ENCODE assay signal across 8 cellular contexts in the genomic region with DNA sequence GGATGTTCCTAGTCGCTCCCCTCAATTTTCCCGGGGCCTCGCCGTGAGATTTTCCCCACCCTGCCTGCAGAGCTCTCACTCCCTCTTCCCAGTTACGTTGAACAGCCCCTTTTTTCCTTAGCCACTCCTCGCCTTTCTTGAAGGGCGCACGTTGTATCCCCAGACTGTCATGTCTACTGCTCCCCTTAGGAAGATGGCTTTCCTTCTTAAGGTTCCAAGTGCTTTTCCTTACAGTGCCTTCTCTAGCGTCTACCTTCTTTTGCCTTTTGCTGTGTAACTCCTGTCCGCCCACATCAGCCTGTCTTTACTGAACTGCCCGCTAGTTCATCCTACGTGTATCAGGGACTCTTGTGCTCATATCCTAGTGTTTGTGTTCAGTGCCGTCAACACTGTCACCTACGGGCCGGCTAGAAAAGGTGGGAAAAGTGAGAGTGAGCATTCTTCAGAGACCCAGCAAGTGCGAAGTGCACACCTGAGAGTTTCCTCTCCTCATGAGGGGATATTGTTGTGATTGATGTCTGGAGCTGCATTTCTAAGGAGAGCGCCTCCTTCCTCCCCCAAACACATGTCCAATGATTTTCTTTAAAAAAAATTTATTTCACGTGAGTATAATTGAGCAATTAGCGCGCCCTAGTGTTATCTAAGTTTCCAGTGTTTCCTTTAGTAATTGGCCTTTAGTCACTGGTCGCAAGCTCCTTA. TPM values are rescaled to one million over a fixed set of nuclear protein-coding genes. Genes with fewer than 3 reads are reported as not detected.
DNase-seq lines count a peak whose midpoint lies in the region; ATAC-seq, FAIRE-seq and TF ChIP-seq lines count a peak whose summit lies in the region.

No MANE protein-coding gene starts in this region.

- H2BK12ac ChIP-seq in H1 (ENCODE audit: low read depth, low read length) = no peak overlapping the region

- H3K27ac Mint-ChIP-seq in WTC11 = peak overlapping the region; percentile 80

- no peak overlapping the region for H4K5ac ChIP-seq in H1 (ENCODE audit: insufficient read length, low read depth, low read length)
- no peak overlapping the region for H4K5ac ChIP-seq in mesendoderm (ENCODE audit: low read length)

- TF ChIP-seq RAD21 in H1 (IDR thresholded peaks at IDR 0.05 in 1 of 2, conservative IDR thresholded peaks at IDR 0.05 in 1 of 2; ENCODE audit: low read depth in 2 of 2, low read length in 2 of 2) = peak in 1 of 2 experiments; percentile 2; a peak in 2 of 4 replicates

- H2AFZ ChIP-seq in H1 (ENCODE audit: low read length) = no peak overlapping the region; the same call in 1 of the 2 replicates

- FAIRE-seq in H1 (lab: Jason Lieb, UNC) = no peak

- H3K14ac ChIP-seq in H1 (ENCODE audit: insufficient read length) = no peak overlapping the region

- H2BK15ac ChIP-seq in H1 (ENCODE audit: low read length) (no peak overlapping the region), mesendoderm (replicated peaks; ENCODE audit: low read depth) (no peak overlapping the region)

- ATAC-seq in WTC11 = peak; percentile 5
- ATAC-seq in HG02840 (IDR thresholded peaks at IDR 0.05; ENCODE audit: low FRiP score, unreplicated experiment) = no peak

- peaks cover 18% of the 10 kb centered on the region for H3K36me3 Mint-ChIP-seq in WTC11

- H3K4me1 ChIP-seq in A673 (ENCODE audit: insufficient read depth, low read length, poor library complexity, severe bottlenecking) (peaks cover 6% of the 10 kb centered on the region), H1 (replicated peaks in 1 of 4; ENCODE audit: control insufficient read depth in 3 of 4, insufficient read depth in 4 of 4, low read length in 3 of 4) (no peaks in the 10 kb centered on the region), mesendoderm (ENCODE audit: control insufficient read depth, low read depth, low read length) (no peaks in the 10 kb centered on the region), thymus (ENCODE audit: control insufficient read depth, insufficient read depth, low read length) (no peaks in the 10 kb centered on the region)

- 13% methylated on average over 21 of the region's 21 CpGs; no CpG with 5 or more reads in 1 of the 2 experiments for WGBS in H1 (ENCODE audit: extremely low coverage in 1 of 2, insufficient coverage in 1 of 2, insufficient read length in 1 of 2, insufficient replicate concordance in 2 of 2, low coverage in 1 of 2, low lambda C conversion rate in 2 of 2, missing lambda C conversion rate in 1 of 2), 2 experiments
- no CpG with 5 or more reads among the region's 21 CpGs for WGBS in mesendoderm (ENCODE audit: extremely low coverage, insufficient coverage, low lambda C conversion rate)
- WGBS in thymus = 2% methylated on average over 21 of the region's 21 CpGs

- TF ChIP-seq EP300 in H1 (IDR thresholded peaks at IDR 0.05; ENCODE audit: borderline replicate concordance in 1 of 2, low read depth in 2 of 2, low read length in 2 of 2) = no peak

- H4K8ac ChIP-seq in H1 (ENCODE audit: extremely low read depth, insufficient read depth, low read length) = no peak overlapping the region
- H4K8ac ChIP-seq in mesendoderm (ENCODE audit: low read depth, low read length) = no peak overlapping the region

- TF ChIP-seq CTCF in A673 (conservative IDR thresholded peaks at IDR 0.05; ENCODE audit: low read depth, low read length) = 0 out of 2 replicates have a peak, but pooled peaks have one; percentile 28
- TF ChIP-seq CTCF in GM12865 (IDR thresholded peaks at IDR 0.05; ENCODE audit: insufficient read depth, low read depth, low read length, missing control alignments) = peak; percentile 3
- TF ChIP-seq CTCF in WTC11 (IDR thresholded peaks at IDR 0.05) = no peak
- peak in 1 of 3 experiments; percentile 18; a peak in 1 of 4 replicates for TF ChIP-seq CTCF in H1 (IDR thresholded peaks at IDR 0.05; ENCODE audit: control extremely low read depth in 1 of 3, insufficient read depth in 1 of 3, low read depth in 1 of 3, low read length in 3 of 3)

- H3K4me2 ChIP-seq in H1 (ENCODE audit: insufficient read depth in 1 of 2, low read depth in 2 of 2, low read length in 2 of 2) = peak overlapping the region; percentile 83 to 90
- peak overlapping the region; percentile 55 for H3K4me2 ChIP-seq in mesendoderm (ENCODE audit: low read length)

- peaks cover 0 to 3% of the 10 kb centered on the region in 2 experiments for H4K20me1 ChIP-seq in H1 (replicated peaks in 1 of 2; ENCODE audit: control insufficient read depth in 1 of 2, insufficient read depth in 2 of 2, low read length in 2 of 2)

- H3K79me2 ChIP-seq in H1 (ENCODE audit: control insufficient read depth in 1 of 2, insufficient read depth in 2 of 2, low read length in 2 of 2) = peaks cover 3 to 33% of the 10 kb centered on the region in 2 experiments; a peak in 3 of 4 replicates
- H3K79me2 ChIP-seq in mesendoderm (ENCODE audit: control insufficient read depth, insufficient read depth, low read length) = peaks cover 2% of the 10 kb centered on the region

- H3K36me3 ChIP-seq in A673 (ENCODE audit: insufficient read depth, low read length, poor library complexity, severe bottlenecking) = peaks cover 13% of the 10 kb centered on the region
- H3K36me3 ChIP-seq in H1 (ENCODE audit: control insufficient read depth in 2 of 4, insufficient read depth in 4 of 4, low read length in 3 of 4) = peaks cover 0 to 18% (median 3%) of the 10 kb centered on the region in 4 experiments; a peak in 3 of 8 replicates
- no peaks in the 10 kb centered on the region for H3K36me3 ChIP-seq in mesendoderm (ENCODE audit: control insufficient read depth, insufficient read depth, low read length)
- no peaks in the 10 kb centered on the region for H3K36me3 ChIP-seq in thymus (ENCODE audit: control insufficient read depth, insufficient read depth)

- H3K27me3 Mint-ChIP-seq in WTC11 (ENCODE audit: low read depth) = no peaks in the 10 kb centered on the region

- BruUV-seq in A673 (replicated peaks; lab: Mats Ljungman, UMichigan) = no TSS peak

- H3K23me2 ChIP-seq in H1 (ENCODE audit: low read depth, low read length) = peaks cover 3% of the 10 kb centered on the region; the same call in 1 of the 2 replicates

- H3K18ac ChIP-seq in H1 (ENCODE audit: extremely low read depth, low read length) (no peak overlapping the region), mesendoderm (ENCODE audit: low read length) (no peak overlapping the region)

- CTCF ChIA-PET in A673 (lab: Charles Lee) = interaction anchor here (0.6 to 1.0 kb wide), 3 partner anchors 12 to 166 kb away, joined by 4 to 7 read pairs (median 4); partner anchors contain the start of gene PCBD2
- CTCF ChIA-PET in WTC11 (lab: Charles Lee) = interaction anchor here (0.8 to 4.3 kb wide), 10 partner anchors 8 to 166 kb away, joined by 3 to 30 read pairs (median 7); partner anchors contain the start of genes DDX46 and PCBD2
- CTCF ChIA-PET in H1 (lab: Charles Lee; ENCODE audit: partially characterized antibody) = interaction anchor here (0.7 to 3.3 kb wide), 12 partner anchors 10 to 555 kb away, joined by 3 to 26 read pairs (median 4); partner anchors contain the start of genes DDX46 and PCBD2

- peak overlapping the region; percentile 95 for H3K4me3 Mint-ChIP-seq in WTC11

- H4K91ac ChIP-seq in H1 (replicated peaks; ENCODE audit: insufficient read length, low read length) = no peak overlapping the region

- no peak overlapping the region for H3K56ac ChIP-seq in H1 (replicated peaks; ENCODE audit: insufficient read length, low read depth, low read length)
- peak overlapping the region; percentile 83 for H3K56ac ChIP-seq in mesendoderm (ENCODE audit: low read length)

- peak overlapping the region; percentile 29 to 88 (median 73) for H3K9ac ChIP-seq in H1 (replicated peaks in 1 of 4; ENCODE audit: extremely low read depth in 1 of 4, low read depth in 3 of 4, low read length in 3 of 4)
- H3K9ac ChIP-seq in mesendoderm (ENCODE audit: low read length) = peak overlapping the region; percentile 78

- H2AK5ac ChIP-seq in H1 (ENCODE audit: low read depth, low read length) = no peak overlapping the region
- no peak overlapping the region for H2AK5ac ChIP-seq in mesendoderm (ENCODE audit: low read length)

- H2BK5ac ChIP-seq in H1 (ENCODE audit: low read depth, low read length) (peak overlapping the region; percentile 28; the same call in 1 of the 2 replicates), mesendoderm (ENCODE audit: low read length) (no peak overlapping the region)

- POLR2A ChIA-PET in A673 (lab: Charles Lee; ENCODE audit: low non-redundant PET) (interaction anchor here (0.6 kb wide), 2 partner anchors 24 to 524 kb away, joined by 3 read pairs; no protein-coding TSS in a partner anchor), WTC11 (lab: Charles Lee) (interaction anchor here (0.5 to 1.3 kb wide), 9 partner anchors 19 to 513 kb away, joined by 3 to 12 read pairs (median 5); partner anchors contain the start of genes DDX46, PCBD2, PPP2CA and TXNDC15), H1 (lab: Charles Lee; ENCODE audit: partially characterized antibody) (interaction anchor here (0.6 to 3.6 kb wide), 19 partner anchors 10 to 509 kb away, joined by 3 to 31 read pairs (median 4); partner anchors contain the start of genes C5orf24, DDX46 and PCBD2)

- TF ChIP-seq POLR2A in H1 (IDR thresholded peaks at IDR 0.05; ENCODE audit: control extremely low read depth in 1 of 2, low read depth in 2 of 2, low read length in 2 of 2) = no peak

- H3K23ac ChIP-seq in H1 (ENCODE audit: insufficient read length) = no peak overlapping the region
- no peak overlapping the region for H3K23ac ChIP-seq in mesendoderm (ENCODE audit: low read length)

- intact Hi-C loops in A673 (cut with micrococcal nuclease; ENCODE audit: unreplicated experiment) = loop anchor here (1.0 to 5.0 kb wide), 4 partner anchors 112 to 453 kb away; partner anchors contain the start of genes JADE2 and PCBD2

- H3K27ac ChIP-seq in A673 (ENCODE audit: low read depth, low read length, poor library complexity, severe bottlenecking) (peak overlapping the region; percentile 91), H1 (ENCODE audit: low read depth, low read length) (no peak overlapping the region), mesendoderm (ENCODE audit: low read depth, low read length) (no peak overlapping the region), thymus (ENCODE audit: low read depth) (no peak overlapping the region)

- no peak overlapping the region for H2BK120ac ChIP-seq in H1 (replicated peaks; ENCODE audit: low read depth, low read length)
- no peak overlapping the region for H2BK120ac ChIP-seq in mesendoderm (ENCODE audit: low read depth, low read length)

- H2BK20ac ChIP-seq in H1 (ENCODE audit: low read length) = no peak overlapping the region

- H3K79me1 ChIP-seq in H1 (ENCODE audit: low read depth, low read length) (peaks cover 4% of the 10 kb centered on the region; the same call in 1 of the 2 replicates), mesendoderm (ENCODE audit: low read length) (peaks cover 3% of the 10 kb centered on the region)

- no peak overlapping the region for H3K4ac ChIP-seq in H1 (replicated peaks; ENCODE audit: insufficient read length, low read depth, low read length)
- H3K4ac ChIP-seq in mesendoderm (ENCODE audit: low read depth, low read length) = no peak overlapping the region

- H3K9me3 ChIP-seq in A673 (ENCODE audit: low read depth, low read length, poor library complexity, severe bottlenecking) = no peaks in the 10 kb centered on the region
- no peaks in the 10 kb centered on the region for H3K9me3 ChIP-seq in H1 (ENCODE audit: insufficient read depth in 2 of 2, low read depth in 1 of 2, low read length in 1 of 2)
- no peaks in the 10 kb centered on the region for H3K9me3 ChIP-seq in thymus (ENCODE audit: control insufficient read depth)

- no peaks in the 10 kb centered on the region for H3K9me3 Mint-ChIP-seq in WTC11

- peak; percentile 56 for DNase-seq in A673 (ENCODE audit: low spot score)
- peak; percentile 60 for DNase-seq in GM12865 (ENCODE audit: low read depth)
- peak; percentile 28 for DNase-seq in NCI-H2029 (lab: John Stamatoyannopoulos, UW)
- no peak for DNase-seq in WTC11 (ENCODE audit: low spot score)
- peak in 1 of 2 experiments; percentile 57 for DNase-seq in H1 (ENCODE audit: low read depth in 1 of 2, low spot score in 2 of 2)
- DNase-seq in mesendoderm = peak; percentile 76

- peaks cover 8% of the 10 kb centered on the region for H3K4me1 Mint-ChIP-seq in WTC11

- H3K4me3 ChIP-seq in A673 (ENCODE audit: low read depth, low read length, poor library complexity, severe bottlenecking) (peak overlapping the region; percentile 85), GM12865 (ENCODE audit: low read depth, low read length) (peak overlapping the region; percentile 81), H1 (ENCODE audit: extremely low read depth in 1 of 4, insufficient read depth in 2 of 4, low read depth in 3 of 4, low read length in 4 of 4) (peak overlapping the region; percentile 62 to 97 (median 84)), mesendoderm (ENCODE audit: low read length) (peak overlapping the region; percentile 59), thymus (ENCODE audit: low read length) (peak overlapping the region; percentile 75)

- H3K27me3 ChIP-seq in A673 (replicated peaks; ENCODE audit: insufficient read depth, low read depth, low read length, poor library complexity) (no peaks in the 10 kb centered on the region), H1 (replicated peaks in 1 of 4; ENCODE audit: control insufficient read depth in 3 of 4, extremely low read depth in 1 of 4, insufficient read depth in 3 of 4, low read length in 3 of 4) (no peaks in the 10 kb centered on the region), mesendoderm (ENCODE audit: insufficient read depth, low read length, poor library complexity) (no peaks in the 10 kb centered on the region), thymus (ENCODE audit: control insufficient read depth, insufficient read depth) (no peaks in the 10 kb centered on the region)

RNA-seq across cellular contexts. Expression of gene CAMLG, which starts 0.8 kb away (rescaled TPM):
- total RNA-seq in A673 (2021) (37.6 and 38.8 TPM in 2 replicates), WTC11 (2021) (39.7 to 43.9 TPM (median 42.1 TPM) in 3 replicates)
- 42.0 and 42.8 TPM in 2 replicates for total RNA-seq in H1 (2021; fragmentation: NEBNext Ultra II Directional; extraction: Animal tissue kit (Norgen Biotek cat#: 25700))
- polyA plus RNA-seq in H1 (2011; rRNA removed) (10.8 and 12.3 TPM in 2 replicates), thymus (87.4 TPM)
- polyA plus RNA-seq in H1 (2011; cell fraction: cytosol; rRNA removed) = 22.0 TPM
- 8.5 TPM for polyA plus RNA-seq in H1 (2011; cell fraction: nucleus; rRNA removed)
- polyA plus RNA-seq in H1 (2012, experiment 1 of 2) = 31.2 to 45.1 TPM (median 33.4 TPM) in 4 replicates
- polyA plus RNA-seq in H1 (2012, experiment 2 of 2) = 11.7 TPM
- 64.5 TPM for polyA plus RNA-seq in H1 (2013, experiment 1 of 2)
- polyA plus RNA-seq in H1 (2013, experiment 2 of 2) = 70.0 TPM
- polyA minus RNA-seq in H1 (2011; rRNA and poly(A)+ RNA removed) = 3.8 and 6.3 TPM in 2 replicates
- 12.3 TPM for polyA minus RNA-seq in H1 (2011; cell fraction: cytosol; rRNA and poly(A)+ RNA removed)
- 10.9 TPM for polyA minus RNA-seq in H1 (2011; cell fraction: nucleus; rRNA and poly(A)+ RNA removed)
- polyA plus RNA-seq in mesendoderm (2013, experiment 1 of 2) = 31.7 TPM
- polyA plus RNA-seq in mesendoderm (2013, experiment 2 of 2) = 34.6 TPM

RNA-seq across cellular contexts. Expression of gene DDX46, which starts 19.5 kb away (rescaled TPM):
- total RNA-seq in A673 (2021) (110 and 128 TPM in 2 replicates), WTC11 (2021) (91.4 to 123 TPM (median 93.1 TPM) in 3 replicates)
- total RNA-seq in H1 (2021; fragmentation: NEBNext Ultra II Directional; extraction: Animal tissue kit (Norgen Biotek cat#: 25700)) = 100.0 and 110 TPM in 2 replicates
- polyA plus RNA-seq in H1 (2011; rRNA removed) (17.2 and 22.6 TPM in 2 replicates), thymus (27.0 TPM)
- 40.7 TPM for polyA plus RNA-seq in H1 (2011; cell fraction: cytosol; rRNA removed)
- polyA plus RNA-seq in H1 (2011; cell fraction: nucleus; rRNA removed) = 46.8 TPM
- 81.9 to 161 TPM (median 102 TPM) in 4 replicates for polyA plus RNA-seq in H1 (2012, experiment 1 of 2)
- polyA plus RNA-seq in H1 (2012, experiment 2 of 2) = 7.8 TPM
- 73.9 TPM for polyA plus RNA-seq in H1 (2013, experiment 1 of 2)
- polyA plus RNA-seq in H1 (2013, experiment 2 of 2) = 71.2 TPM
- polyA minus RNA-seq in H1 (2011; rRNA and poly(A)+ RNA removed) = 51.6 and 58.3 TPM in 2 replicates
- polyA minus RNA-seq in H1 (2011; cell fraction: cytosol; rRNA and poly(A)+ RNA removed) = 45.9 TPM
- polyA minus RNA-seq in H1 (2011; cell fraction: nucleus; rRNA and poly(A)+ RNA removed) = 88.9 TPM
- 72.3 TPM for polyA plus RNA-seq in mesendoderm (2013, experiment 1 of 2)
- 72.1 TPM for polyA plus RNA-seq in mesendoderm (2013, experiment 2 of 2)
